13 cellular contexts compared by ENCODE assay signal in genomic region chr14:100522616-100523021, GRCh38.
DNase-seq lines count a peak whose midpoint lies in the region; ATAC-seq and TF ChIP-seq lines count a peak whose summit lies in the region.
"Had no signal": no experiment of that assay in that cellular context is flagged by ENCODE, and none has a peak within 500 bp of the region (broad histone marks: within the 10 kb centered on the region; RNA-seq: fewer than 3 reads in every experiment).

No MANE protein-coding gene starts in this region.

- POLR2A ChIA-PET in HCT116 (lab: Charles Lee): no interaction called here

- no peak overlapping the region; a peak in 1 of 22 replicates for H3K9ac ChIP-seq in BLaER1 treated with 17β-estradiol and CSF1 and Interleukin-3, amounts not matched to agents 10 nM and 100 nM
- no peak overlapping the region for H3K9ac ChIP-seq in HCT116 (ENCODE audit: low read length)

- intact Hi-C loops in HCT116 (cut with micrococcal nuclease): no loop called here
- intact Hi-C loops in left colon (cut with DNase I, micrococcal nuclease): no loop called here

- H3K9me3 ChIP-seq in BLaER1 treated with 17β-estradiol and CSF1 and Interleukin-3, amounts not matched to agents 10 nM and 100 nM (replicated peaks in 1 of 11): peaks cover 0 to 5% (median 0%) of the 10 kb centered on the region in 11 experiments; a peak in 1 of 22 replicates
- H3K9me3 ChIP-seq in HCT116 (ENCODE audit: control insufficient read depth in 1 of 2, insufficient read depth in 1 of 2, low read depth in 1 of 2, low read length in 2 of 2): no peaks in the 10 kb centered on the region
- no peaks in the 10 kb centered on the region for H3K9me3 ChIP-seq in WERI-Rb-1 (ENCODE audit: severe bottlenecking)
- H3K9me3 ChIP-seq: body of pancreas, stomach had no signal

- no peak for TF ChIP-seq POLR2A in HCT116 (IDR thresholded peaks at IDR 0.05; ENCODE audit: borderline replicate concordance, extremely low read depth, insufficient read depth, insufficient read length)

- H3K27me3 ChIP-seq in BLaER1 treated with 17β-estradiol and CSF1 and Interleukin-3, amounts not matched to agents 10 nM and 100 nM: no peaks in the 10 kb centered on the region
- no peaks in the 10 kb centered on the region for H3K27me3 ChIP-seq in HCT116 (ENCODE audit: insufficient read depth, low read length)
- no peaks in the 10 kb centered on the region for H3K27me3 ChIP-seq in WERI-Rb-1 (ENCODE audit: insufficient read depth, low read depth, severe bottlenecking)
- H3K27me3 ChIP-seq: body of pancreas, stomach had no signal

- CTCF ChIA-PET in HCT116 (lab: Charles Lee): no interaction called here

- BruUV-seq in HCT116 (replicated peaks; lab: Mats Ljungman, UMichigan): no TSS peak

- peaks cover 0 to 11% (median 0%) of the 10 kb centered on the region in 11 experiments; a peak in 3 of 22 replicates for H4K20me1 ChIP-seq in BLaER1 treated with 17β-estradiol and CSF1 and Interleukin-3, amounts not matched to agents 10 nM and 100 nM
- H4K20me1 ChIP-seq in HCT116 (ENCODE audit: insufficient read depth): no peaks in the 10 kb centered on the region

- RAD21 ChIA-PET in HCT116 (lab: Charles Lee; ENCODE audit: low non-redundant PET in 1 of 2, low total read pairs in 2 of 2, uncharacterized antibody in 2 of 2, unreplicated experiment in 2 of 2): no interaction called here

- no peak overlapping the region for H3K4me3 ChIP-seq in BLaER1 treated with 17β-estradiol and CSF1 and Interleukin-3, amounts not matched to agents 10 nM and 100 nM
- H3K4me3 ChIP-seq in HCT116 (replicated peaks in 1 of 2; ENCODE audit: low read depth in 1 of 2, low read length in 2 of 2) (no peak overlapping the region), WERI-Rb-1 (ENCODE audit: low read depth, low read length) (no peak overlapping the region)
- H3K4me3 ChIP-seq: body of pancreas, stomach had no signal

- no peaks in the 10 kb centered on the region for H3K79me2 ChIP-seq in HCT116 (ENCODE audit: insufficient read depth, low read length)

- peaks cover 0 to 22% (median 12%) of the 10 kb centered on the region in 11 experiments; a peak in 17 of 22 replicates for H3K36me3 ChIP-seq in BLaER1 treated with 17β-estradiol and CSF1 and Interleukin-3, amounts not matched to agents 10 nM and 100 nM
- H3K36me3 ChIP-seq in HCT116 (ENCODE audit: control insufficient read depth in 1 of 2, insufficient read depth in 2 of 2, low read length in 2 of 2) (no peaks in the 10 kb centered on the region), WERI-Rb-1 (no peaks in the 10 kb centered on the region)

- peak overlapping the region in 9 of 11 experiments; percentile 32 to 76 (median 51); a peak in 17 of 22 replicates for H3K4me2 ChIP-seq in BLaER1 treated with 17β-estradiol and CSF1 and Interleukin-3, amounts not matched to agents 10 nM and 100 nM
- no peak overlapping the region for H3K4me2 ChIP-seq in HCT116 (ENCODE audit: low read length)

- ATAC-seq in HCT116: 0 out of 2 replicates have a peak, but pooled peaks have one; percentile 36
- peak; percentile 38 for ATAC-seq in left colon
- ATAC-seq: body of pancreas, left lobe of liver had no signal

- peaks cover 0 to 27% (median 19%) of the 10 kb centered on the region in 10 experiments; a peak in 18 of 20 replicates for H3K4me1 ChIP-seq in BLaER1 treated with 17β-estradiol and CSF1 and Interleukin-3, amounts not matched to agents 10 nM and 100 nM
- no peaks in the 10 kb centered on the region for H3K4me1 ChIP-seq in HCT116 (ENCODE audit: control insufficient read depth in 1 of 2, insufficient read depth in 2 of 2, low read length in 2 of 2)
- H3K4me1 ChIP-seq: stomach had no signal

- TF ChIP-seq CTCF in HCT116 (IDR thresholded peaks at IDR 0.05 in 2 of 3, conservative IDR thresholded peaks at IDR 0.05 in 1 of 3; ENCODE audit: borderline replicate concordance in 1 of 3, insufficient read depth in 1 of 3, low read depth in 2 of 3, low read length in 2 of 3) (no peak), WERI-Rb-1 (IDR thresholded peaks at IDR 0.05; ENCODE audit: low read depth, low read length) (no peak)

- no peak overlapping the region for H3K27ac ChIP-seq in BLaER1 treated with 17β-estradiol and CSF1 and Interleukin-3, amounts not matched to agents 10 nM and 100 nM
- no peak overlapping the region for H3K27ac ChIP-seq in HCT116 (ENCODE audit: low read depth, low read length)
- H3K27ac ChIP-seq in WERI-Rb-1: no peak overlapping the region
- H3K27ac ChIP-seq: body of pancreas, stomach had no signal

- DNase-seq in HCT116 (ENCODE audit: low read depth, low spot score) (no peak), WERI-Rb-1 (peak; percentile 4), left colon (no peak), NCI-H2081 treated with DMSO at 0.1 percent for 48 hours (lab: John Stamatoyannopoulos, UW) (no peak), DMS153 treated with DMSO at 0.1 percent for 48 hours (lab: John Stamatoyannopoulos, UW; ENCODE audit: unreplicated experiment) (no peak), COLO668 (lab: John Stamatoyannopoulos, UW; ENCODE audit: unreplicated experiment) (no peak)
- DNase-seq in stimulated activated CD4-positive, alpha-beta T cell treated with anti-CD3 and anti-CD28 coated beads, Interleukin-2, amount 100 ng/mL, for 48 hours: no peak
- DNase-seq: activated CD4-positive, alpha-beta T cell treated with anti-CD3 and anti-CD28 coated beads, Interleukin-2, amount 50 U/mL, for 4 hours; body of pancreas; C1 segment of cervical spinal cord; stomach had no signal

- H3K9me2 ChIP-seq in HCT116 (ENCODE audit: insufficient read depth): no peaks in the 10 kb centered on the region

- H2AFZ ChIP-seq in HCT116 (ENCODE audit: low read depth, low read length, poor library complexity, severe bottlenecking): no peak overlapping the region

- TF ChIP-seq RAD21 in HCT116 (IDR thresholded peaks at IDR 0.05; ENCODE audit: low read depth): no peak

TF ChIP-seq in HCT116, 20 proteins besides CTCF, POLR2A, EP300 and RAD21 (continues in another document):
- TF ChIP-seq REST (IDR thresholded peaks at IDR 0.05; ENCODE audit: low read depth): no peak
- no peak for TF ChIP-seq ZFX (IDR thresholded peaks at IDR 0.05)
- TF ChIP-seq CBX3 (IDR thresholded peaks at IDR 0.05; ENCODE audit: low read depth): no peak
- TF ChIP-seq SIN3A (IDR thresholded peaks at IDR 0.05; ENCODE audit: low read depth): no peak
- no peak for TF ChIP-seq ATF3 (IDR thresholded peaks at IDR 0.05)
- no peak for TF ChIP-seq YY1 (IDR thresholded peaks at IDR 0.05; ENCODE audit: extremely low read depth, insufficient replicate concordance, low read depth, low read length)
- no peak for TF ChIP-seq ELF1 (IDR thresholded peaks at IDR 0.05; ENCODE audit: borderline replicate concordance, low read depth)
- no peak for TF ChIP-seq EGR1 (IDR thresholded peaks at IDR 0.05; ENCODE audit: low read depth)
- TF ChIP-seq MAX (IDR thresholded peaks at IDR 0.05): no peak
- no peak for TF ChIP-seq ZBTB33 (IDR thresholded peaks at IDR 0.05; ENCODE audit: extremely low read depth, insufficient replicate concordance, low read length)
- no peak for TF ChIP-seq TCF7L2 (IDR thresholded peaks at IDR 0.05; ENCODE audit: borderline replicate concordance, extremely low read depth, insufficient read depth, insufficient read length)
- no peak for TF ChIP-seq ZNF274 (IDR thresholded peaks at IDR 0.05; ENCODE audit: low read depth, low read length)
- TF ChIP-seq SP1 (IDR thresholded peaks at IDR 0.05; ENCODE audit: low read depth): no peak
